In genomic region chr11:44790211-44790610, GRCh38 we compare ENCODE assay signal across 20 cellular contexts.
DNase-seq lines count a peak whose midpoint lies in the region; FAIRE-seq and TF ChIP-seq lines count a peak whose summit lies in the region.
"Had no signal": no experiment of that assay in that cellular context is flagged by ENCODE, and none has a peak within 500 bp of the region (broad histone marks: within the 10 kb centered on the region; RNA-seq: fewer than 3 reads in every experiment).

No MANE protein-coding gene starts in this region.

- H3K27ac Mint-ChIP-seq in HFFc6: no peak overlapping the region
- H3K27ac Mint-ChIP-seq: CD4-positive, CD25-positive, alpha-beta regulatory T cell had no signal

- H3K9me3 Mint-ChIP-seq in HFFc6: no peaks in the 10 kb centered on the region
- H3K9me3 Mint-ChIP-seq: CD4-positive, CD25-positive, alpha-beta regulatory T cell had no signal

- H3K27me3 Mint-ChIP-seq in HFFc6 (ENCODE audit: insufficient read depth): peaks cover 56% of the 10 kb centered on the region
- H3K27me3 Mint-ChIP-seq: CD4-positive, CD25-positive, alpha-beta regulatory T cell had no signal

- H3K36me3 ChIP-seq in bronchial epithelial cell (ENCODE audit: control insufficient read depth, insufficient read depth, low read length) (no peaks in the 10 kb centered on the region), neural cell (ENCODE audit: insufficient read depth, low read length) (no peaks in the 10 kb centered on the region), HAP-1 (replicated peaks) (no peaks in the 10 kb centered on the region)

- H3K79me2 ChIP-seq in neural cell (replicated peaks; ENCODE audit: insufficient read depth, low read length): peaks cover 26% of the 10 kb centered on the region

- no peaks in the 10 kb centered on the region for H3F3A ChIP-seq in neural cell (ENCODE audit: insufficient read depth, low read length, poor library complexity, severe bottlenecking)

- no peaks in the 10 kb centered on the region for H4K20me1 ChIP-seq in neural cell (ENCODE audit: insufficient read depth)

- H3K4me1 Mint-ChIP-seq in HFFc6 (ENCODE audit: low read depth): no peaks in the 10 kb centered on the region

- in situ Hi-C loops in HAP-1 (cut with MboI; ENCODE audit: low sequenced_read_pairs): no loop called here

- peaks cover 5% of the 10 kb centered on the region for H3K27me3 ChIP-seq in bronchial epithelial cell (ENCODE audit: control insufficient read depth, insufficient read depth, low read length)
- H3K27me3 ChIP-seq in neural cell (ENCODE audit: insufficient read depth, low read depth, low read length): no peaks in the 10 kb centered on the region
- H3K27me3 ChIP-seq in HAP-1 (ENCODE audit: low read depth): no peaks in the 10 kb centered on the region

- FAIRE-seq in HTR-8/SVneo (lab: Jason Lieb, UNC): peak; percentile 99
- peak; percentile 99 for FAIRE-seq in bronchial epithelial cell (lab: Jason Lieb, UNC)

- DNase-seq in HTR-8/SVneo (ENCODE audit: insufficient read length, low spot score) (no peak), bronchial epithelial cell (ENCODE audit: low read depth) (no peak), HAP-1 (ENCODE audit: low spot score in 2 of 2) (no peak), Ammon's horn (ENCODE audit: low spot score) (no peak), HFFc6 (no peak)
- DNase-seq in activated CD8-positive, alpha-beta memory T cell treated with anti-CD3 and anti-CD28 coated beads, Interleukin-2, amount 50 U/mL, for 48 hours: no peak
- DNase-seq: CD4-positive, CD25-positive, alpha-beta regulatory T cell; DMS79; HCEC 1CT; KBM-7; NCI-H1092; NCI-H1436; NCI-H187 treated with DMSO at 0.1 percent for 48 hours; NCI-H2107; NCI-H2227 treated with DMSO at 0.1 percent for 48 hours; NCI-H510A; PC-9; RPMI8226; SHP77 had no signal

- peak overlapping the region; percentile 99 for H3K27ac ChIP-seq in neural cell (ENCODE audit: low read length)
- H3K27ac ChIP-seq: PC-9 had no signal

- H2AFZ ChIP-seq in neural cell (ENCODE audit: low read depth, low read length): no peak overlapping the region
- H2AFZ ChIP-seq: PC-9 had no signal

- TF ChIP-seq CTCF in bronchial epithelial cell (IDR thresholded peaks at IDR 0.05; ENCODE audit: insufficient read depth, low read length, severe bottlenecking): no peak
- TF ChIP-seq CTCF in neural cell (IDR thresholded peaks at IDR 0.05; ENCODE audit: poor library complexity, severe bottlenecking): no peak
- TF ChIP-seq CTCF in HFFc6 (IDR thresholded peaks at IDR 0.05): no peak

- TF ChIP-seq EP300 in neural cell (conservative IDR thresholded peaks at IDR 0.05; ENCODE audit: poor library complexity, severe bottlenecking): no peak

- no peak overlapping the region for H3K4me3 Mint-ChIP-seq in HFFc6
- H3K4me3 Mint-ChIP-seq: CD4-positive, CD25-positive, alpha-beta regulatory T cell had no signal

- H3K4me2 ChIP-seq in neural cell (ENCODE audit: low read length): no peak overlapping the region
- H3K4me2 ChIP-seq: PC-9 had no signal

- no peak overlapping the region for H3K4me3 ChIP-seq in bronchial epithelial cell (ENCODE audit: low read depth, low read length)
- no peak overlapping the region for H3K4me3 ChIP-seq in neural cell (ENCODE audit: low read length)
- H3K4me3 ChIP-seq in HAP-1: no peak overlapping the region
- H3K4me3 ChIP-seq: PC-9 had no signal

- H3K9me3 ChIP-seq in neural cell (ENCODE audit: low read length) (no peaks in the 10 kb centered on the region), HAP-1 (no peaks in the 10 kb centered on the region)

- TF ChIP-seq RAD21 in neural cell (conservative IDR thresholded peaks at IDR 0.05): no peak

- H3K9ac ChIP-seq in neural cell (ENCODE audit: low read length): peak overlapping the region; percentile 61

- H3K9me2 ChIP-seq in neural cell (ENCODE audit: insufficient read depth, low read length): no peaks in the 10 kb centered on the region

- no peaks in the 10 kb centered on the region for H3K36me3 Mint-ChIP-seq in HFFc6 (ENCODE audit: low read depth)

- peaks cover under 1% of the 10 kb centered on the region; the same call in 1 of the 2 replicates for H3K4me1 ChIP-seq in HAP-1

TF ChIP-seq in neural cell, 6 proteins besides CTCF, POLR2A, EP300 and RAD21:
- TF ChIP-seq TAF1 (IDR thresholded peaks at IDR 0.05; ENCODE audit: low read depth): no peak
- no peak for TF ChIP-seq REST (IDR thresholded peaks at IDR 0.05; ENCODE audit: borderline replicate concordance)
- TF ChIP-seq POLR2AphosphoS5 (IDR thresholded peaks at IDR 0.05): peak; percentile 62
